Comparison of ENCODE assay signal across 15 cellular contexts in the genomic region with DNA sequence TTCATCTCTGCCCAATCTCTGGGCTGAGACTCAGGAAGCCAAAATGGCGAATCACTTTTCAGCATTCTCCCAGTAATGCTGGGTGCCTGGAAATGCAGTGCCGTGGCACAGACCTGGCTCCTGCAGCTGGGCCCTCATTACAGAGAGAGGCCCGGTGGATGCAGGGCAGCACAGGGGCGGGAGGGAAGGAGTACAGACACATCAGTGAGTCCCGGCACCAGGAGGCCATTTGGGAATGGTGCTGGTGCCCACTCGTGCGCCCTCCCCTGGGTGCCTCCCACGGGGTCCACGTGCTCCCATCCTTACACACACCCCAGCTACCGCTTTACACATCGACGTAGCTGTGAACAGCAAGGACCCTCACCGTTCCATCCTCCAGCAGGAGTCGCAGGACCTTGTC. TPM values are rescaled to one million over a fixed set of nuclear protein-coding genes. Genes with fewer than 3 reads are reported as not detected.
DNase-seq lines count a peak whose midpoint lies in the region; ATAC-seq and TF ChIP-seq lines count a peak whose summit lies in the region.
"Had no signal": no experiment of that assay in that cellular context is flagged by ENCODE, and none has a peak within 500 bp of the region (broad histone marks: within the 10 kb centered on the region; RNA-seq: fewer than 3 reads in every experiment).

No MANE protein-coding gene starts in this region.

- H3K36me3 Mint-ChIP-seq in activated naive CD4-positive, alpha-beta T cell treated with anti-CD3 and anti-CD28 coated beads, Interleukin-2, amount 50 U/mL, for 24 hours, result no peaks in the 10 kb centered on the region
- no peaks in the 10 kb centered on the region for H3K36me3 Mint-ChIP-seq in activated naive CD4-positive, alpha-beta T cell treated with anti-CD3 and anti-CD28 coated beads, Interleukin-2, amount 50 U/mL, for 72 hours
- no peaks in the 10 kb centered on the region for H3K36me3 Mint-ChIP-seq in T-helper 17 cell (ENCODE audit: low read depth)
- peaks cover 16% of the 10 kb centered on the region for H3K36me3 Mint-ChIP-seq in nephron (ENCODE audit: low read depth)

- peak overlapping the region; percentile 60 to 69 for H3K27ac ChIP-seq in testis
- H3K27ac ChIP-seq: BLaER1 had no signal

- ATAC-seq in activated naive CD4-positive, alpha-beta T cell treated with anti-CD3 and anti-CD28 coated beads, Interleukin-2, amount 50 U/mL, for 72 hours, result no peak
- ATAC-seq in T-helper 17 cell (no peak), HG03045 (IDR thresholded peaks at IDR 0.05; ENCODE audit: unreplicated experiment) (no peak)

- no peaks in the 10 kb centered on the region for H3K36me3 ChIP-seq in testis (ENCODE audit: low read depth, missing control alignments)
- H3K36me3 ChIP-seq: HAP-1 had no signal

- H3K27me3 ChIP-seq in testis, result no peaks in the 10 kb centered on the region
- H3K27me3 ChIP-seq: BLaER1 had no signal

- DNase-seq in activated naive CD4-positive, alpha-beta T cell treated with anti-CD3 and anti-CD28 coated beads, Interleukin-2, amount 50 U/mL, for 72 hours (ENCODE audit: low spot score in 2 of 2), result no peak
- DNase-seq in T-helper 17 cell (no peak), testis (no peak), middle frontal gyrus (ENCODE audit: extremely low spot score, low spot score) (no peak)
- DNase-seq: 8988T; AML-193; Caco-2; CD8-positive, alpha-beta memory T cell; DMS53; GF-D8 had no signal

- WGBS in testis, 2 donors, result 70 to 76% methylated on average over 13 to 14 of the region's 14 CpGs

- H3K4me1 ChIP-seq in testis, result peaks cover 18% of the 10 kb centered on the region
- H3K4me1 ChIP-seq: BLaER1, HAP-1 had no signal

- H3K27me3 Mint-ChIP-seq in activated naive CD4-positive, alpha-beta T cell treated with anti-CD3 and anti-CD28 coated beads, Interleukin-2, amount 50 U/mL, for 24 hours, result no peaks in the 10 kb centered on the region
- peaks cover 4% of the 10 kb centered on the region for H3K27me3 Mint-ChIP-seq in T-helper 17 cell
- no peaks in the 10 kb centered on the region for H3K27me3 Mint-ChIP-seq in nephron (ENCODE audit: low read depth)

- H3K9me3 Mint-ChIP-seq in activated naive CD4-positive, alpha-beta T cell treated with anti-CD3 and anti-CD28 coated beads, Interleukin-2, amount 50 U/mL, for 24 hours, result no peaks in the 10 kb centered on the region
- H3K9me3 Mint-ChIP-seq in activated naive CD4-positive, alpha-beta T cell treated with anti-CD3 and anti-CD28 coated beads, Interleukin-2, amount 50 U/mL, for 72 hours, result no peaks in the 10 kb centered on the region
- H3K9me3 Mint-ChIP-seq in nephron, result no peaks in the 10 kb centered on the region
- H3K9me3 Mint-ChIP-seq: CD8-positive, alpha-beta memory T cell had no signal

- H3K4me3 ChIP-seq in testis, result no peak overlapping the region
- H3K4me3 ChIP-seq: BLaER1, HAP-1 had no signal

- no peaks in the 10 kb centered on the region for H3K4me1 Mint-ChIP-seq in activated naive CD4-positive, alpha-beta T cell treated with anti-CD3 and anti-CD28 coated beads, Interleukin-2, amount 50 U/mL, for 24 hours
- H3K4me1 Mint-ChIP-seq in T-helper 17 cell (no peaks in the 10 kb centered on the region), nephron (no peaks in the 10 kb centered on the region)
- H3K4me1 Mint-ChIP-seq: CD8-positive, alpha-beta memory T cell had no signal

- no peak overlapping the region for H3K4me3 Mint-ChIP-seq in activated naive CD4-positive, alpha-beta T cell treated with anti-CD3 and anti-CD28 coated beads, Interleukin-2, amount 50 U/mL, for 24 hours
- no peak overlapping the region for H3K4me3 Mint-ChIP-seq in T-helper 17 cell
- H3K4me3 Mint-ChIP-seq in nephron, result no peak overlapping the region
- H3K4me3 Mint-ChIP-seq: CD8-positive, alpha-beta memory T cell had no signal

- H3K27ac Mint-ChIP-seq in activated naive CD4-positive, alpha-beta T cell treated with anti-CD3 and anti-CD28 coated beads, Interleukin-2, amount 50 U/mL, for 24 hours, result peak overlapping the region; percentile 31
- peak overlapping the region in 1 of 2 donors; percentile 2 for H3K27ac Mint-ChIP-seq in activated naive CD4-positive, alpha-beta T cell treated with anti-CD3 and anti-CD28 coated beads, Interleukin-2, amount 50 U/mL, for 72 hours
- H3K27ac Mint-ChIP-seq in T-helper 17 cell (peak overlapping the region; percentile 59), nephron (peak overlapping the region; percentile 4 to 80 (median 72))

- TF ChIP-seq CTCF in nephron (IDR thresholded peaks at IDR 0.05; ENCODE audit: unreplicated experiment in 3 of 3), result no peak
- TF ChIP-seq CTCF in testis (IDR thresholded peaks at IDR 0.05), result no peak

- no peak for TF ChIP-seq POLR2A in testis (IDR thresholded peaks at IDR 0.05)

- intact Hi-C loops in testis (cut with DNase I; ENCODE audit: low total_unique reads), result no loop called here

- H3K9me3 ChIP-seq in T-helper 17 cell (ENCODE audit: control insufficient read depth, low read length, poor library complexity, severe bottlenecking) (no peaks in the 10 kb centered on the region), testis (no peaks in the 10 kb centered on the region)
- H3K9me3 ChIP-seq: Caco-2, HAP-1 had no signal

RNA-seq across cellular contexts. Expression of gene MYO5C, which starts 13.2 kb away (rescaled TPM):
- 1 to 10 TPM; 1.0 to 1.1 TPM for total RNA-seq in activated naive CD4-positive, alpha-beta T cell treated with anti-CD3 and anti-CD28 coated beads, Interleukin-2, amount 50 U/mL, for 72 hours
- total RNA-seq in T-helper 17 cell (1 to 10 TPM; 1.5 to 3.3 TPM), testis (10 to 100 TPM; 40.0 to 47.6 TPM)
- 9.3 TPM for polyA plus RNA-seq in testis (ENCODE audit: insufficient read depth, low read depth, low replicate concordance)

Comparison
In these comparisons a context has a peak if more than half of its experiments do, and no peak if none do; other contexts are left out.
1. RNA of gene MYO5C, which starts 13.2 kb away (total RNA-seq): 40.0 to 47.6 TPM in testis; 1.5 to 3.3 TPM in T-helper 17 cell and 1.0 to 1.1 TPM in activated naive CD4-positive, alpha-beta T cell treated with anti-CD3 and anti-CD28 coated beads, Interleukin-2, amount 50 U/mL, for 72 hours; every median in the first group is over 4 times any median in the second.